Comparison of ENCODE assay signal across 19 cellular contexts in genomic region chrX:45557390-45557789, GRCh38.
A peak's percentile ranks its signal among the peaks of the same experiment; 100 is the strongest.
DNase-seq lines count a peak whose midpoint lies in the region; ATAC-seq and TF ChIP-seq lines count a peak whose summit lies in the region.
"Had no signal": no experiment of that assay in that cellular context is flagged by ENCODE, and none has a peak within 500 bp of the region (broad histone marks: within the 10 kb centered on the region; RNA-seq: fewer than 3 reads in every experiment).

No MANE protein-coding gene starts in this region.

- TF ChIP-seq CTCF in fibroblast of the aortic adventitia (IDR thresholded peaks at IDR 0.05; ENCODE audit: insufficient read depth, low read length), result no peak

- in situ Hi-C loops in ACHN (cut with HindIII; ENCODE audit: low pct_ligation_motif_present, low pct_unique_long_range_greater_than_20kb, low sequenced_read_pairs), result no loop called here

- peak; percentile 1 for DNase-seq in ACHN
- peak; percentile 4 for DNase-seq in HT1080 (ENCODE audit: low read depth)
- DNase-seq in SW480 (ENCODE audit: low spot score), result peak; percentile 2
- peak; percentile 25 for DNase-seq in fibroblast of the aortic adventitia (ENCODE audit: low read depth)
- DNase-seq in hepatic stellate cell (ENCODE audit: low spot score), result no peak
- DNase-seq: activated CD4-positive, alpha-beta T cell treated with anti-CD3 and anti-CD28 coated beads, Interleukin-2, amount 50 U/mL, for 48 hours; activated naive CD8-positive, alpha-beta T cell treated with anti-CD3 and anti-CD28 coated beads for 36 hours; activated T-cell treated with anti-CD3 and anti-CD28 coated beads, Interleukin-2, amount 50 U/mL, for 48 hours; cerebellar nuclear complex; KG1; NCI-H1694 treated with DMSO at 0.1 percent for 48 hours; OCI-M1; spleen; stimulated activated naive B cell treated with anti-CD40 and anti-IgM and Interleukin-4, amounts not matched to agents 10 μg/mL and 1 μg/mL and 100 μg/mL, for 72 hours; trophoblast cell had no signal

- no peak overlapping the region for H3K4me3 ChIP-seq in fibroblast of the aortic adventitia (ENCODE audit: low read depth, low read length)
- H3K4me3 ChIP-seq: hepatocyte, spleen had no signal

- ATAC-seq in GM21723 (IDR thresholded peaks at IDR 0.05; ENCODE audit: unreplicated experiment) (no peak), GM21526 (IDR thresholded peaks at IDR 0.05; ENCODE audit: low FRiP score, unreplicated experiment) (no peak), HG03095 (IDR thresholded peaks at IDR 0.05; ENCODE audit: unreplicated experiment) (no peak)
- ATAC-seq: stimulated activated naive B cell treated with anti-CD40 and anti-IgM and Interleukin-4, amounts not matched to agents 10 μg/mL and 1 μg/mL and 100 μg/mL, for 72 hours had no signal
